In genomic region chr12:7106082-7106481, GRCh38 we compare ENCODE assay signal across 28 cellular contexts. TPM values are rescaled to one million over a fixed set of nuclear protein-coding genes. Genes with fewer than 3 reads are reported as not detected.
DNase-seq lines count a peak whose midpoint lies in the region; ATAC-seq and TF ChIP-seq lines count a peak whose summit lies in the region.
"Had no signal": no experiment of that assay in that cellular context is flagged by ENCODE, and none has a peak within 500 bp of the region (broad histone marks: within the 10 kb centered on the region; RNA-seq: fewer than 3 reads in every experiment).

No MANE protein-coding gene starts in this region.

- H3K9me3 Mint-ChIP-seq in MCF 10A (ENCODE audit: unreplicated experiment), result no peaks in the 10 kb centered on the region
- H3K9me3 Mint-ChIP-seq in endodermal cell, result peaks cover 19% of the 10 kb centered on the region
- H3K9me3 Mint-ChIP-seq in progenitor cell of endocrine pancreas (ENCODE audit: low read depth), result peaks cover 10% of the 10 kb centered on the region

- no peaks in the 10 kb centered on the region for H3K27me3 ChIP-seq in breast epithelium
- peaks cover 16% of the 10 kb centered on the region for H3K27me3 ChIP-seq in endodermal cell (ENCODE audit: control insufficient read depth, insufficient read depth, low read length, poor library complexity, severe bottlenecking)
- H3K27me3 ChIP-seq: BLaER1 treated with 17β-estradiol and CSF1 and Interleukin-3, amounts not matched to agents 10 nM and 100 nM; heart right ventricle; neural progenitor cell; right atrium auricular region had no signal

- H3K4me3 Mint-ChIP-seq in MCF 10A (ENCODE audit: unreplicated experiment) (peak overlapping the region; percentile 95), T-helper 17 cell (no peak overlapping the region), endodermal cell (no peak overlapping the region), progenitor cell of endocrine pancreas (ENCODE audit: low read depth) (peak overlapping the region; percentile 44)
- H3K4me3 Mint-ChIP-seq: GM23338, neural progenitor cell had no signal

- H3K4me1 ChIP-seq in breast epithelium, result no peaks in the 10 kb centered on the region
- H3K4me1 ChIP-seq in endodermal cell (ENCODE audit: control insufficient read depth, insufficient read depth, low read length), result no peaks in the 10 kb centered on the region
- H3K4me1 ChIP-seq: neural progenitor cell had no signal

- intact Hi-C loops in MCF 10A (cut with micrococcal nuclease), result loop anchor here (5.0 kb wide), 1 partner anchor 144 kb away; no protein-coding TSS in a partner anchor
- intact Hi-C loops in breast epithelium (cut with DNase I; ENCODE audit: low total_unique reads), result no loop called here

- no peak for TF ChIP-seq POLR2A in breast epithelium (IDR thresholded peaks at IDR 0.05)

- no peaks in the 10 kb centered on the region for H3K36me3 ChIP-seq in breast epithelium
- no peaks in the 10 kb centered on the region for H3K36me3 ChIP-seq in endodermal cell (ENCODE audit: control insufficient read depth, insufficient read depth, low read length)

- H3K27me3 Mint-ChIP-seq in MCF 10A (ENCODE audit: insufficient read depth, unreplicated experiment) (no peaks in the 10 kb centered on the region), T-helper 17 cell (no peaks in the 10 kb centered on the region), endodermal cell (ENCODE audit: insufficient read depth) (peaks cover 16% of the 10 kb centered on the region), progenitor cell of endocrine pancreas (no peaks in the 10 kb centered on the region)
- H3K27me3 Mint-ChIP-seq: activated CD4-positive, alpha-beta memory T cell treated with anti-CD3 and anti-CD28 coated beads, Interleukin-2, amount 10 ng/mL, durations not matched to agents 7 days and 5 days had no signal

- no TSS peak for BruUV-seq in MCF 10A (replicated peaks; lab: Mats Ljungman, UMichigan)

- WGBS in endodermal cell (ENCODE audit: insufficient coverage in 1 of 2, insufficient read length in 1 of 2), 2 experiments, result 92 to 94% methylated on average over 1 of the region's 1 CpG

- peaks cover 41% of the 10 kb centered on the region for H3K4me1 Mint-ChIP-seq in MCF 10A (ENCODE audit: insufficient read depth, unreplicated experiment)
- peaks cover 31% of the 10 kb centered on the region for H3K4me1 Mint-ChIP-seq in T-helper 17 cell
- H3K4me1 Mint-ChIP-seq in endodermal cell, result peaks cover 15% of the 10 kb centered on the region
- peaks cover 11% of the 10 kb centered on the region for H3K4me1 Mint-ChIP-seq in progenitor cell of endocrine pancreas (ENCODE audit: low read depth)

- H3K27ac ChIP-seq in breast epithelium (no peak overlapping the region), endodermal cell (ENCODE audit: low read depth, low read length) (no peak overlapping the region)
- H3K27ac ChIP-seq: BLaER1 treated with 17β-estradiol and CSF1 and Interleukin-3, amounts not matched to agents 10 nM and 100 nM; heart right ventricle; neural progenitor cell; parathyroid adenoma; right atrium auricular region had no signal

- DNase-seq in MCF 10A (ENCODE audit: unreplicated experiment), result no peak
- DNase-seq in breast epithelium (ENCODE audit: low spot score in 2 of 2), result no peak
- DNase-seq in T-helper 17 cell, result no peak
- no peak for DNase-seq in endodermal cell
- no peak for DNase-seq in progenitor cell of endocrine pancreas (ENCODE audit: low spot score, unreplicated experiment)
- no peak for DNase-seq in NCI-H774 (lab: John Stamatoyannopoulos, UW)
- DNase-seq: activated CD4-positive, alpha-beta memory T cell treated with anti-CD3 and anti-CD28 coated beads, Interleukin-2, amount 10 ng/mL, durations not matched to agents 7 days and 5 days; activated effector memory CD4-positive, alpha-beta T cell treated with anti-CD3 and anti-CD28 coated beads, Interleukin-2, amount 50 U/mL, for 16 hours; amniotic stem cell; heart right ventricle; kidney glomerular epithelial cell; MM.1S; NCI-H1930; NCI-H2171 treated with DMSO at 0.1 percent for 48 hours; NCI-H510A; SIG-M5; stimulated activated naive CD8-positive, alpha-beta T cell treated with anti-CD3 and anti-CD28 coated beads, Interleukin-15, Interleukin-2, amounts not matched to agents 100 U/mL and 50 U/mL, for 24 hours had no signal

- H3K9me3 ChIP-seq in breast epithelium (no peaks in the 10 kb centered on the region), T-helper 17 cell (ENCODE audit: control insufficient read depth, low read length, poor library complexity, severe bottlenecking) (no peaks in the 10 kb centered on the region), endodermal cell (ENCODE audit: control insufficient read depth, low read length) (peaks cover 12% of the 10 kb centered on the region)

- ATAC-seq in T-helper 17 cell, result no peak
- ATAC-seq in GM21528 (IDR thresholded peaks at IDR 0.05; ENCODE audit: low FRiP score, unreplicated experiment), result no peak
- no peak for ATAC-seq in HG02588 (IDR thresholded peaks at IDR 0.05; ENCODE audit: unreplicated experiment)
- ATAC-seq: GM23338; heart right ventricle; stimulated activated naive CD8-positive, alpha-beta T cell treated with anti-CD3 and anti-CD28 coated beads, Interleukin-15, Interleukin-2, amounts not matched to agents 100 U/mL and 50 U/mL, for 24 hours had no signal

- H3K36me3 Mint-ChIP-seq in MCF 10A (ENCODE audit: insufficient read depth, unreplicated experiment) (peaks cover 52% of the 10 kb centered on the region), T-helper 17 cell (ENCODE audit: low read depth) (no peaks in the 10 kb centered on the region), endodermal cell (ENCODE audit: low read depth) (peaks cover 36% of the 10 kb centered on the region), progenitor cell of endocrine pancreas (ENCODE audit: insufficient read depth) (peaks cover 33% of the 10 kb centered on the region)

- POLR2A ChIA-PET in MCF 10A (lab: Yijun Ruan, JAX), result interaction anchor here (1.6 kb wide), 1 partner anchor 143 kb away, joined by 3 read pairs; no protein-coding TSS in a partner anchor

- H3K27ac Mint-ChIP-seq in MCF 10A (ENCODE audit: low read depth, unreplicated experiment), result peak overlapping the region; percentile 90
- peak overlapping the region; percentile 27 for H3K27ac Mint-ChIP-seq in T-helper 17 cell
- no peak overlapping the region for H3K27ac Mint-ChIP-seq in endodermal cell
- H3K27ac Mint-ChIP-seq in progenitor cell of endocrine pancreas, result no peak overlapping the region
- H3K27ac Mint-ChIP-seq: activated CD4-positive, alpha-beta memory T cell treated with anti-CD3 and anti-CD28 coated beads, Interleukin-2, amount 10 ng/mL, durations not matched to agents 7 days and 5 days; GM23338; neural progenitor cell had no signal

- peak overlapping the region in 1 of 3 donors; percentile 3 for H3K4me3 ChIP-seq in breast epithelium
- peak overlapping the region; percentile 32 for H3K4me3 ChIP-seq in endodermal cell (ENCODE audit: low read length)
- H3K4me3 ChIP-seq: GM23338, heart right ventricle, lung, neural progenitor cell, right atrium auricular region had no signal

- TF ChIP-seq CTCF in MCF 10A (IDR thresholded peaks at IDR 0.05; ENCODE audit: unreplicated experiment), result no peak
- TF ChIP-seq CTCF in breast epithelium (IDR thresholded peaks at IDR 0.05), result no peak
- no peak for TF ChIP-seq CTCF in endodermal cell (conservative IDR thresholded peaks at IDR 0.05)
- no peak for TF ChIP-seq CTCF in progenitor cell of endocrine pancreas (IDR thresholded peaks at IDR 0.05; ENCODE audit: unreplicated experiment)

- H3K9ac ChIP-seq in endodermal cell (ENCODE audit: extremely low read depth, low read length, poor library complexity, severe bottlenecking), result no peak overlapping the region
- H3K9ac ChIP-seq: BLaER1 treated with 17β-estradiol and CSF1 and Interleukin-3, amounts not matched to agents 10 nM and 100 nM; neural progenitor cell; parathyroid adenoma had no signal

- CTCF ChIA-PET in MCF 10A (lab: Yijun Ruan, JAX), result interaction anchor here (0.8 to 3.0 kb wide), 3 partner anchors 10 to 57 kb away, joined by 6 to 15 read pairs (median 12); partner anchors contain the start of gene C1R

RNA-seq across cellular contexts. Expression of gene C1RL, which starts 2.9 kb away (rescaled TPM):
- total RNA-seq in MCF 10A (2022) (49.8 and 55.7 TPM in 2 replicates), breast epithelium (100 to 1,000 TPM in 2 of 3 donors, 10 to 100 TPM in 1; 80.6 to 138 (median 124) TPM), T-helper 17 cell (10 to 100 TPM; 21.4 to 27.2 TPM), endodermal cell (10 to 100 TPM; 32.5 to 46.4 TPM), progenitor cell of endocrine pancreas (95.9 and 105 TPM in 2 replicates)
- polyA plus RNA-seq in endodermal cell (2013, experiment 1 of 2), result 12.4 TPM
- polyA plus RNA-seq in endodermal cell (2013, experiment 2 of 2), result 12.0 TPM

RNA-seq across cellular contexts. Expression of gene C1R, which starts 13.8 kb away (rescaled TPM):
- total RNA-seq in MCF 10A (2022), result 13.1 and 16.7 TPM in 2 replicates
- 100 to 1,000 TPM; 302 to 773 (median 582) TPM for total RNA-seq in breast epithelium
- total RNA-seq in T-helper 17 cell, result 1 to 10 TPM; 3.4 to 7.2 TPM
- 1 to 10 TPM; 3.9 TPM for total RNA-seq in endodermal cell
- polyA plus RNA-seq in endodermal cell (2013, experiment 1 of 2), result 5.4 TPM
- 3.4 TPM for polyA plus RNA-seq in endodermal cell (2013, experiment 2 of 2)
- 10.2 and 10.3 TPM in 2 replicates for total RNA-seq in progenitor cell of endocrine pancreas

RNA-seq across cellular contexts. Expression of gene RBP5, which starts 22.6 kb away (rescaled TPM):
- total RNA-seq in MCF 10A (2022) (not detected in 2 replicates), breast epithelium (1 to 10 TPM; 1.1 to 3.3 (median 2.9) TPM), T-helper 17 cell (not detected), endodermal cell (10 to 100 TPM; 19.3 to 31.2 TPM), progenitor cell of endocrine pancreas (5.8 and 7.6 TPM in 2 replicates)
- 1.7 TPM for polyA plus RNA-seq in endodermal cell (2013, experiment 1 of 2)
- 1.9 TPM for polyA plus RNA-seq in endodermal cell (2013, experiment 2 of 2)
- total RNA-seq: frontal cortex, mononuclear cell, right atrium auricular region, smooth muscle cell had no signal

RNA-seq across cellular contexts. Expression of gene CLSTN3, which starts 24.1 kb away (rescaled TPM):
- total RNA-seq in MCF 10A (2022) (34.6 and 40.2 TPM in 2 replicates), breast epithelium (10 to 100 TPM; 23.9 to 58.7 (median 40.3) TPM), T-helper 17 cell (10 to 100 TPM; 45.8 to 62.6 TPM), endodermal cell (100 to 1,000 TPM in 1 of 2 donors, 10 to 100 TPM in 1; 69.7 to 135 TPM), progenitor cell of endocrine pancreas (202 and 204 TPM in 2 replicates)
- polyA plus RNA-seq in endodermal cell (2013, experiment 1 of 2), result 52.2 TPM
- polyA plus RNA-seq in endodermal cell (2013, experiment 2 of 2), result 51.4 TPM

RNA-seq across cellular contexts. Expression of gene C1S, which starts 45.6 kb away (rescaled TPM):
- total RNA-seq in MCF 10A (2022) (6.0 and 11.5 TPM in 2 replicates), breast epithelium (100 to 1,000 TPM; 307 to 959 (median 622) TPM), T-helper 17 cell (1 to 10 TPM; 2.9 to 3.0 TPM), endodermal cell (10 to 100 TPM; 13.4 to 14.3 TPM), progenitor cell of endocrine pancreas (4.1 and 4.8 TPM in 2 replicates)
- 4.9 TPM for polyA plus RNA-seq in endodermal cell (2013, experiment 1 of 2)
- polyA plus RNA-seq in endodermal cell (2013, experiment 2 of 2), result 4.2 TPM

Comparison
In these comparisons a context has a peak if more than half of its experiments do, and no peak if none do; other contexts are left out.
1. RNA of gene C1R, which starts 13.8 kb away (total RNA-seq): 302 to 773 TPM in breast epithelium; 13.1 to 16.7 TPM in MCF 10A, 10.2 to 10.3 TPM in progenitor cell of endocrine pancreas, 3.4 to 7.2 TPM in T-helper 17 cell and 3.9 TPM in endodermal cell; every median in the first group is over 10 times any median in the second.
2. H3K27ac Mint-ChIP-seq: peak in MCF 10A (single experiment) and T-helper 17 cell (single experiment); none in endodermal cell (single experiment) and progenitor cell of endocrine pancreas (single experiment).
3. H3K4me3 Mint-ChIP-seq: peak in MCF 10A (single experiment) and progenitor cell of endocrine pancreas (single experiment); none in T-helper 17 cell (single experiment) and endodermal cell (single experiment).